In genomic region chr2:43391159-43391876, GRCh38 we compare ENCODE assay signal across 16 cellular contexts.
DNase-seq lines count a peak whose midpoint lies in the region; ATAC-seq, FAIRE-seq and TF ChIP-seq lines count a peak whose summit lies in the region.
"Had no signal": no experiment of that assay in that cellular context is flagged by ENCODE, and none has a peak within 500 bp of the region (broad histone marks: within the 10 kb centered on the region; RNA-seq: fewer than 3 reads in every experiment).

No MANE protein-coding gene starts in this region.

- H3K4me2 ChIP-seq in GM23248 (ENCODE audit: unreplicated experiment): peak overlapping the region; percentile 64
- H3K4me2 ChIP-seq: BLaER1, hepatocyte had no signal

- H3K4me1 Mint-ChIP-seq in central memory CD8-positive, alpha-beta T cell: peaks cover 46% of the 10 kb centered on the region
- H3K4me1 Mint-ChIP-seq in activated T-cell treated with anti-CD3 and anti-CD28 coated beads, Interleukin-2, amount 50 U/mL, for 4 hours (ENCODE audit: low read depth): peaks cover 26% of the 10 kb centered on the region

- no peaks in the 10 kb centered on the region; the same call in 1 of the 2 replicates for H3K36me3 ChIP-seq in GM23248 (ENCODE audit: low read depth)
- no peaks in the 10 kb centered on the region for H3K36me3 ChIP-seq in muscle layer of duodenum (ENCODE audit: control insufficient read depth in 1 of 2, insufficient read depth in 2 of 2, low read length in 2 of 2)
- peaks cover 2% of the 10 kb centered on the region for H3K36me3 ChIP-seq in suprapubic skin

- no peaks in the 10 kb centered on the region for H3F3A ChIP-seq in GM23248 (ENCODE audit: insufficient read depth)

- no peak overlapping the region for H3K9ac ChIP-seq in GM23248
- H3K9ac ChIP-seq: BLaER1 had no signal

- TF ChIP-seq POLR2A in suprapubic skin (IDR thresholded peaks at IDR 0.05): no peak

- TF ChIP-seq EP300 in suprapubic skin (IDR thresholded peaks at IDR 0.05): no peak

- no peaks in the 10 kb centered on the region for H3K27me3 Mint-ChIP-seq in central memory CD8-positive, alpha-beta T cell
- H3K27me3 Mint-ChIP-seq in activated T-cell treated with anti-CD3 and anti-CD28 coated beads, Interleukin-2, amount 50 U/mL, for 4 hours (ENCODE audit: low read depth): no peaks in the 10 kb centered on the region
- H3K27me3 Mint-ChIP-seq: stimulated activated memory B cell treated with anti-CD40 and anti-IgM and Interleukin-4, amounts not matched to agents 10 μg/mL and 1 μg/mL and 100 μg/mL, for 72 hours had no signal

- no peaks in the 10 kb centered on the region for H3K9me3 Mint-ChIP-seq in central memory CD8-positive, alpha-beta T cell
- no peaks in the 10 kb centered on the region for H3K9me3 Mint-ChIP-seq in activated T-cell treated with anti-CD3 and anti-CD28 coated beads, Interleukin-2, amount 50 U/mL, for 4 hours
- H3K9me3 Mint-ChIP-seq: natural killer cell; stimulated activated memory B cell treated with anti-CD40 and anti-IgM and Interleukin-4, amounts not matched to agents 10 μg/mL and 1 μg/mL and 100 μg/mL, for 72 hours; T-helper 1 cell treated with Interleukin-12 subunit alpha and Interleukin-12 subunit beta and Interleukin-4 antibody, amounts not matched to agents 30 μg/mL and 1 μg/mL, for 36 hours had no signal

- H3K4me3 ChIP-seq in GM23248: no peak overlapping the region
- H3K4me3 ChIP-seq in muscle layer of duodenum (ENCODE audit: low read depth in 1 of 2, low read length in 2 of 2): no peak overlapping the region
- no peak overlapping the region for H3K4me3 ChIP-seq in suprapubic skin
- H3K4me3 ChIP-seq: BLaER1, hepatocyte had no signal

- H4K20me1 ChIP-seq in GM23248 (ENCODE audit: insufficient read depth): no peaks in the 10 kb centered on the region
- H4K20me1 ChIP-seq: BLaER1 had no signal

- peak overlapping the region; percentile 16 for H3K27ac Mint-ChIP-seq in central memory CD8-positive, alpha-beta T cell (ENCODE audit: low read depth)
- H3K27ac Mint-ChIP-seq: natural killer cell; stimulated activated memory B cell treated with anti-CD40 and anti-IgM and Interleukin-4, amounts not matched to agents 10 μg/mL and 1 μg/mL and 100 μg/mL, for 72 hours; T-helper 1 cell treated with Interleukin-12 subunit alpha and Interleukin-12 subunit beta and Interleukin-4 antibody, amounts not matched to agents 30 μg/mL and 1 μg/mL, for 36 hours had no signal

- H3K79me2 ChIP-seq in GM23248 (ENCODE audit: insufficient read depth): no peaks in the 10 kb centered on the region
- H3K79me2 ChIP-seq: hepatocyte had no signal

- H3K4me3 Mint-ChIP-seq in central memory CD8-positive, alpha-beta T cell: no peak overlapping the region
- no peak overlapping the region for H3K4me3 Mint-ChIP-seq in activated T-cell treated with anti-CD3 and anti-CD28 coated beads, Interleukin-2, amount 50 U/mL, for 4 hours
- H3K4me3 Mint-ChIP-seq: natural killer cell; stimulated activated memory B cell treated with anti-CD40 and anti-IgM and Interleukin-4, amounts not matched to agents 10 μg/mL and 1 μg/mL and 100 μg/mL, for 72 hours; T-helper 1 cell treated with Interleukin-12 subunit alpha and Interleukin-12 subunit beta and Interleukin-4 antibody, amounts not matched to agents 30 μg/mL and 1 μg/mL, for 36 hours had no signal

- no peaks in the 10 kb centered on the region for H3K9me3 ChIP-seq in GM23248 (ENCODE audit: low read depth)
- H3K9me3 ChIP-seq in muscle layer of duodenum (ENCODE audit: control insufficient read depth in 1 of 2, low read length in 2 of 2): no peaks in the 10 kb centered on the region
- H3K9me3 ChIP-seq in suprapubic skin: no peaks in the 10 kb centered on the region
- H3K9me3 ChIP-seq: BLaER1 had no signal

- WGBS in GM23248 (ENCODE audit: low coverage in 1 of 2, low lambda C conversion rate in 2 of 2, missing lambda C conversion rate in 2 of 2), 2 experiments: 14 to 30% methylated on average over 2 of the region's 2 CpGs
- 31% methylated on average over 2 of the region's 2 CpGs for WGBS in suprapubic skin

- no peaks in the 10 kb centered on the region for H3K9me2 ChIP-seq in GM23248 (ENCODE audit: insufficient read depth)

- ATAC-seq in central memory CD8-positive, alpha-beta T cell (replicated peaks; ENCODE audit: extremely low read depth, poor library complexity, severe bottlenecking): no peak
- no peak for ATAC-seq in activated T-cell treated with anti-CD3 and anti-CD28 coated beads, Interleukin-2, amount 50 U/mL, for 4 hours
- ATAC-seq: natural killer cell; stimulated activated memory B cell treated with anti-CD40 and anti-IgM and Interleukin-4, amounts not matched to agents 10 μg/mL and 1 μg/mL and 100 μg/mL, for 72 hours had no signal

- H3K36me3 Mint-ChIP-seq in central memory CD8-positive, alpha-beta T cell (ENCODE audit: insufficient read depth): peaks cover 14% of the 10 kb centered on the region
- H3K36me3 Mint-ChIP-seq in activated T-cell treated with anti-CD3 and anti-CD28 coated beads, Interleukin-2, amount 50 U/mL, for 4 hours (ENCODE audit: insufficient read depth): peaks cover 30% of the 10 kb centered on the region

- H3K27me3 ChIP-seq in GM23248 (replicated peaks; ENCODE audit: insufficient read depth) (no peaks in the 10 kb centered on the region), muscle layer of duodenum (ENCODE audit: low read depth, low read length) (no peaks in the 10 kb centered on the region), suprapubic skin (no peaks in the 10 kb centered on the region)
- H3K27me3 ChIP-seq: BLaER1, hepatocyte had no signal

- TF ChIP-seq CTCF in suprapubic skin (IDR thresholded peaks at IDR 0.05): no peak

- H2AFZ ChIP-seq in GM23248: no peak overlapping the region
- H2AFZ ChIP-seq: hepatocyte had no signal

- no peak overlapping the region for H3K27ac ChIP-seq in GM23248
- peak overlapping the region; percentile 60 for H3K27ac ChIP-seq in muscle layer of duodenum (ENCODE audit: low read length)
- peak overlapping the region; percentile 75 for H3K27ac ChIP-seq in suprapubic skin
- H3K27ac ChIP-seq: BLaER1, hepatocyte had no signal

- no peak for FAIRE-seq in HTR-8/SVneo (lab: Jason Lieb, UNC)
- FAIRE-seq: H54, RCC 7860 had no signal

- no peak for DNase-seq in GM23248
- no peak for DNase-seq in central memory CD8-positive, alpha-beta T cell (ENCODE audit: low spot score in 2 of 2)
- DNase-seq in suprapubic skin (ENCODE audit: low spot score in 2 of 2): no peak
- DNase-seq in HTR-8/SVneo (ENCODE audit: insufficient read length, low spot score): no peak
- DNase-seq in activated T-cell treated with anti-CD3 and anti-CD28 coated beads, Interleukin-2, amount 50 U/mL, for 4 hours: no peak
- no peak for DNase-seq in NCI-H1436 treated with DMSO at 0.1 percent for 48 hours (lab: John Stamatoyannopoulos, UW)
- DNase-seq in cortex of kidney (lab: John Stamatoyannopoulos, UW): no peak
- DNase-seq: natural killer cell, NCI-H146 had no signal

- in situ Hi-C loops in GM23248 (cut with MboI): no loop called here

- peaks cover 10% of the 10 kb centered on the region for H3K4me1 ChIP-seq in GM23248 (ENCODE audit: insufficient read depth)
- H3K4me1 ChIP-seq in muscle layer of duodenum (ENCODE audit: control insufficient read depth in 1 of 2, insufficient read depth in 2 of 2, low read length in 2 of 2): peaks cover 8 to 23% of the 10 kb centered on the region in 2 donors
- peaks cover 34% of the 10 kb centered on the region for H3K4me1 ChIP-seq in suprapubic skin
- H3K4me1 ChIP-seq: BLaER1 had no signal
